Comparison of ENCODE assay signal across 8 cellular contexts in the genomic region with DNA sequence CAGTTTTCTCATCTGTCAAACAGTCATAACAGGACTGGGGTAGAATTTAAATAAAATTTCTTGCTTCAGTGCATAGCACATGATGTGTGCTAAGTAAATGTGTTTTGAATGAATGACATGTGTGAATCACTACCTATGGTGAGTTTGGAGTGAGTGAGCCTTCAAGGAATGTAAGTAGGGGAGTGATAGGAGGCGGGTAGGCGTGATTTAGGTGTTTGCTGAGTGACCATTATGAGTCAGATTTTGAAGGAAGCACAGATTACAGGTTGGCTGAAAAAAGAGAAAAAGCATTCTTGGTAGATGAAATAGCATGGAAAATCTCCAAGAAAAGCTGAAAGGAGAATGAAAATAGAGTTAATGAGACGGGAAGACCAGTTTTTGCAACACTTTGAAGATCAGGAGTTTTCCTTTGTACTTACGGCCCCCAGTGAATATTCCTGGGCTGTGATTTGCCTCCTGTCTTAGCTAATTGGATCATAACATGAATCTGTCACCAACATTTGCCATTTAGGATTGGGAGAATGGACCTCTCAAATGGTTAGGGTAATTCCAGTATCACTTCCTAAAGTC.
DNase-seq lines count a peak whose midpoint lies in the region; ATAC-seq and TF ChIP-seq lines count a peak whose summit lies in the region.

No MANE protein-coding gene starts in this region.

- DNase-seq in Caki2 (ENCODE audit: low read depth) (peak; percentile 92), body of pancreas (peak in 3 of 4 donors; percentile 29 to 53 (median 34)), mucosa of gallbladder (ENCODE audit: low spot score) (peak; percentile 29), T-helper 9 cell (no peak)
- no peak for DNase-seq in activated T-cell treated with anti-CD3 and anti-CD28 coated beads, Interleukin-2, amount 50 U/mL, for 48 hours
- DNase-seq in natural killer cell treated with Interleukin-12 subunit alpha and Interleukin-12 subunit beta and Interleukin-15 and Interleukin-18, amount 100 ng/mL, for 72 hours (ENCODE audit: low spot score): no peak

- H3K27me3 ChIP-seq in body of pancreas: no peaks in the 10 kb centered on the region

- H3K36me3 ChIP-seq in body of pancreas (replicated peaks in 1 of 2; ENCODE audit: insufficient read depth in 1 of 2, low read depth in 2 of 2): no peaks in the 10 kb centered on the region

- TF ChIP-seq CTCF in body of pancreas (IDR thresholded peaks at IDR 0.05): no peak

- H3K9me3 Mint-ChIP-seq in stimulated activated memory B cell treated with anti-CD40 and anti-IgM and Interleukin-4, amounts not matched to agents 10 μg/mL and 1 μg/mL and 100 μg/mL, for 72 hours: no peaks in the 10 kb centered on the region
- H3K9me3 Mint-ChIP-seq in natural killer cell treated with Interleukin-12 subunit alpha and Interleukin-12 subunit beta and Interleukin-15 and Interleukin-18, amount 100 ng/mL, for 72 hours: no peaks in the 10 kb centered on the region

- no peaks in the 10 kb centered on the region for H3K27me3 Mint-ChIP-seq in stimulated activated memory B cell treated with anti-CD40 and anti-IgM and Interleukin-4, amounts not matched to agents 10 μg/mL and 1 μg/mL and 100 μg/mL, for 72 hours
- peaks cover 3 to 5% of the 10 kb centered on the region in 2 donors for H3K27me3 Mint-ChIP-seq in natural killer cell treated with Interleukin-12 subunit alpha and Interleukin-12 subunit beta and Interleukin-15 and Interleukin-18, amount 100 ng/mL, for 72 hours

- no peak overlapping the region for H3K27ac Mint-ChIP-seq in stimulated activated memory B cell treated with anti-CD40 and anti-IgM and Interleukin-4, amounts not matched to agents 10 μg/mL and 1 μg/mL and 100 μg/mL, for 72 hours
- no peak overlapping the region for H3K27ac Mint-ChIP-seq in natural killer cell treated with Interleukin-12 subunit alpha and Interleukin-12 subunit beta and Interleukin-15 and Interleukin-18, amount 100 ng/mL, for 72 hours

- H3K36me3 Mint-ChIP-seq in stimulated activated memory B cell treated with anti-CD40 and anti-IgM and Interleukin-4, amounts not matched to agents 10 μg/mL and 1 μg/mL and 100 μg/mL, for 72 hours: no peaks in the 10 kb centered on the region
- H3K36me3 Mint-ChIP-seq in natural killer cell treated with Interleukin-12 subunit alpha and Interleukin-12 subunit beta and Interleukin-15 and Interleukin-18, amount 100 ng/mL, for 72 hours: no peaks in the 10 kb centered on the region

- in situ Hi-C loops in Caki2 (cut with HindIII; ENCODE audit: low pct_unique_long_range_greater_than_20kb, low sequenced_read_pairs): no loop called here

- peak in 1 of 3 donors; percentile 29 for TF ChIP-seq POLR2A in body of pancreas (IDR thresholded peaks at IDR 0.05)

- H3K4me1 Mint-ChIP-seq in stimulated activated memory B cell treated with anti-CD40 and anti-IgM and Interleukin-4, amounts not matched to agents 10 μg/mL and 1 μg/mL and 100 μg/mL, for 72 hours: no peaks in the 10 kb centered on the region
- no peaks in the 10 kb centered on the region for H3K4me1 Mint-ChIP-seq in natural killer cell treated with Interleukin-12 subunit alpha and Interleukin-12 subunit beta and Interleukin-15 and Interleukin-18, amount 100 ng/mL, for 72 hours (ENCODE audit: low read depth in 2 of 2)

- WGBS in body of pancreas, 2 donors: 40 to 41% methylated on average over 4 of the region's 4 CpGs

- H3K9me3 ChIP-seq in body of pancreas: no peaks in the 10 kb centered on the region

- H3K27ac ChIP-seq in body of pancreas: peak overlapping the region in 3 of 4 donors; percentile 48 to 60 (median 57)

- intact Hi-C loops in body of pancreas (cut with DNase I): no loop called here

- H3K4me3 Mint-ChIP-seq in stimulated activated memory B cell treated with anti-CD40 and anti-IgM and Interleukin-4, amounts not matched to agents 10 μg/mL and 1 μg/mL and 100 μg/mL, for 72 hours: no peak overlapping the region
- H3K4me3 Mint-ChIP-seq in natural killer cell treated with Interleukin-12 subunit alpha and Interleukin-12 subunit beta and Interleukin-15 and Interleukin-18, amount 100 ng/mL, for 72 hours: no peak overlapping the region

- H3K4me1 ChIP-seq in body of pancreas: peaks cover 17% of the 10 kb centered on the region

- H3K4me3 ChIP-seq in body of pancreas: no peak overlapping the region

- peak; percentile 52 for ATAC-seq in HG03558 (IDR thresholded peaks at IDR 0.05; ENCODE audit: extremely low read depth, unreplicated experiment)
- ATAC-seq in body of pancreas: peak; percentile 93
- ATAC-seq in stimulated activated memory B cell treated with anti-CD40 and anti-IgM and Interleukin-4, amounts not matched to agents 10 μg/mL and 1 μg/mL and 100 μg/mL, for 72 hours: no peak
- no peak for ATAC-seq in natural killer cell treated with Interleukin-12 subunit alpha and Interleukin-12 subunit beta and Interleukin-15 and Interleukin-18, amount 100 ng/mL, for 72 hours

Comparison
In these comparisons a context has a peak if more than half of its experiments do, and no peak if none do; other contexts are left out.
1. DNase-seq: peak in Caki2 (single experiment), body of pancreas (3 of 4) and mucosa of gallbladder (single experiment); none in T-helper 9 cell (single experiment), activated T-cell treated with anti-CD3 and anti-CD28 coated beads, Interleukin-2, amount 50 U/mL, for 48 hours (0 of 2) and natural killer cell treated with Interleukin-12 subunit alpha and Interleukin-12 subunit beta and Interleukin-15 and Interleukin-18, amount 100 ng/mL, for 72 hours (single experiment).
2. ATAC-seq: peak in HG03558 (single experiment) and body of pancreas (single experiment); none in stimulated activated memory B cell treated with anti-CD40 and anti-IgM and Interleukin-4, amounts not matched to agents 10 μg/mL and 1 μg/mL and 100 μg/mL, for 72 hours (single experiment) and natural killer cell treated with Interleukin-12 subunit alpha and Interleukin-12 subunit beta and Interleukin-15 and Interleukin-18, amount 100 ng/mL, for 72 hours (0 of 2).